9 cellular contexts compared by ENCODE assay signal in genomic region chr12:122423258-122424165, GRCh38. TPM values are rescaled to one million over a fixed set of nuclear protein-coding genes. Genes with fewer than 3 reads are reported as not detected.
DNase-seq lines count a peak whose midpoint lies in the region; ATAC-seq, FAIRE-seq and TF ChIP-seq lines count a peak whose summit lies in the region.
"Had no signal": no experiment of that assay in that cellular context is flagged by ENCODE, and none has a peak within 500 bp of the region (broad histone marks: within the 10 kb centered on the region; RNA-seq: fewer than 3 reads in every experiment).

No MANE protein-coding gene starts in this region.

- H3K27me3 ChIP-seq in H9 (ENCODE audit: insufficient read depth, low read length) (no peaks in the 10 kb centered on the region), H1 (replicated peaks in 1 of 4; ENCODE audit: control insufficient read depth in 3 of 4, extremely low read depth in 1 of 4, insufficient read depth in 3 of 4, low read length in 3 of 4) (no peaks in the 10 kb centered on the region)

- H4K5ac ChIP-seq in H9 (ENCODE audit: insufficient read length, low read depth, low read length) = no peak overlapping the region
- peak overlapping the region; percentile 34 for H4K5ac ChIP-seq in H1 (ENCODE audit: insufficient read length, low read depth, low read length)

- peak overlapping the region; percentile 79 to 93 for H3K4me3 Mint-ChIP-seq in H9

- H4K20me1 ChIP-seq in H9 (ENCODE audit: control insufficient read depth, insufficient read depth, insufficient read length) (no peaks in the 10 kb centered on the region), H1 (replicated peaks in 1 of 2; ENCODE audit: control insufficient read depth in 1 of 2, insufficient read depth in 2 of 2, low read length in 2 of 2) (no peaks in the 10 kb centered on the region)

- H3K14ac ChIP-seq in H9 (ENCODE audit: insufficient read depth, low read length) (peak overlapping the region; percentile 85; the same call in 1 of the 2 replicates), H1 (ENCODE audit: insufficient read length) (no peak overlapping the region)

- H2BK5ac ChIP-seq in H9 (ENCODE audit: insufficient read length, low read length) (no peak overlapping the region), H1 (ENCODE audit: low read depth, low read length) (no peak overlapping the region)

- CTCF ChIA-PET in H1 (lab: Charles Lee; ENCODE audit: partially characterized antibody) = interaction anchor here (0.7 to 4.0 kb wide), 7 partner anchors 9 to 64 kb away, joined by 3 to 22 read pairs (median 3); no protein-coding TSS in a partner anchor

- H3K23me2 ChIP-seq in H9 (ENCODE audit: insufficient read length, low read depth, low read length, poor library complexity, severe bottlenecking) (peaks cover 10% of the 10 kb centered on the region), H1 (ENCODE audit: low read depth, low read length) (peaks cover 9% of the 10 kb centered on the region)

- H3K36me3 Mint-ChIP-seq in H9 (ENCODE audit: insufficient read depth in 1 of 3, low read depth in 3 of 3) = no peaks in the 10 kb centered on the region; a peak in 1 of 7 replicates

- H3K27ac ChIP-seq in H9 (ENCODE audit: insufficient read length, low read depth, low read length) = no peak overlapping the region
- H3K27ac ChIP-seq in H1 (ENCODE audit: low read depth, low read length) = 0 out of 2 replicates have a peak overlapping the region, but pooled peaks have one; percentile 41

- H2BK120ac ChIP-seq in H9 (ENCODE audit: low read depth, low read length, poor library complexity, severe bottlenecking) (no peak overlapping the region), H1 (replicated peaks; ENCODE audit: low read depth, low read length) (no peak overlapping the region)

- TF ChIP-seq CTCF in H9 (conservative IDR thresholded peaks at IDR 0.05) (no peak), H1 (IDR thresholded peaks at IDR 0.05; ENCODE audit: control extremely low read depth in 1 of 3, insufficient read depth in 1 of 3, low read depth in 1 of 3, low read length in 3 of 3) (no peak), mucosa of descending colon (IDR thresholded peaks at IDR 0.05) (no peak)

- H3K4me3 ChIP-seq in H1 (ENCODE audit: extremely low read depth in 1 of 4, insufficient read depth in 2 of 4, low read depth in 3 of 4, low read length in 4 of 4) (peak overlapping the region; percentile 67 to 73 (median 71)), mucosa of descending colon (no peak overlapping the region)

- intact Hi-C loops in mucosa of descending colon (cut with DNase I, micrococcal nuclease) = no loop called here

- H2AK5ac ChIP-seq in H9 (ENCODE audit: insufficient read length, low read length) = no peak overlapping the region
- no peak overlapping the region; the same call in 1 of the 2 replicates for H2AK5ac ChIP-seq in H1 (ENCODE audit: low read depth, low read length)

- peak overlapping the region; percentile 56 for H3K18ac ChIP-seq in H9 (ENCODE audit: insufficient read length, low read depth, low read length)
- peak overlapping the region; percentile 91; the same call in 1 of the 2 replicates for H3K18ac ChIP-seq in H1 (ENCODE audit: extremely low read depth, low read length)

- DNase-seq in C1 segment of cervical spinal cord (lab: John Stamatoyannopoulos, UW) = peak in 8 of 14 donors; percentile 6 to 67 (median 39)
- peak; percentile 65 for DNase-seq in H9
- peak; percentile 79 for DNase-seq in SK-N-DZ (ENCODE audit: low spot score)
- DNase-seq in H1 (ENCODE audit: low read depth in 1 of 2, low spot score in 2 of 2) = peak in 1 of 2 experiments; percentile 61
- DNase-seq in mucosa of descending colon = peak in 2 of 3 donors; percentile 23 to 36
- peak; percentile 38 for DNase-seq in urothelium cell line (ENCODE audit: low spot score)
- no peak for DNase-seq in HPDE6-E6E7 (ENCODE audit: extremely low spot score)

- H3K36me3 ChIP-seq in H1 (ENCODE audit: control insufficient read depth in 2 of 4, insufficient read depth in 4 of 4, low read length in 3 of 4) (no peaks in the 10 kb centered on the region), mucosa of descending colon (ENCODE audit: low read depth) (no peaks in the 10 kb centered on the region)

- H3K4me1 ChIP-seq in H9 (ENCODE audit: insufficient read depth, low read length) = no peaks in the 10 kb centered on the region
- peaks cover 0 to 10% (median 4%) of the 10 kb centered on the region in 4 experiments; a peak in 3 of 7 replicates for H3K4me1 ChIP-seq in H1 (replicated peaks in 1 of 4; ENCODE audit: control insufficient read depth in 3 of 4, insufficient read depth in 4 of 4, low read length in 3 of 4)
- H3K4me1 ChIP-seq in mucosa of descending colon (ENCODE audit: low read depth) = peaks cover 16% of the 10 kb centered on the region

- peak overlapping the region; percentile 55 for H3K9ac ChIP-seq in H9 (ENCODE audit: extremely low read depth, insufficient read length, low read length)
- peak overlapping the region; percentile 55 to 90 (median 84) for H3K9ac ChIP-seq in H1 (replicated peaks in 1 of 4; ENCODE audit: extremely low read depth in 1 of 4, low read depth in 3 of 4, low read length in 3 of 4)

- no peaks in the 10 kb centered on the region for H3K9me3 Mint-ChIP-seq in H9

- H3K4ac ChIP-seq in H9 (ENCODE audit: low read depth, low read length) (no peak overlapping the region), H1 (replicated peaks; ENCODE audit: insufficient read length, low read depth, low read length) (no peak overlapping the region)

- no peaks in the 10 kb centered on the region for H3K9me3 ChIP-seq in H9 (ENCODE audit: control insufficient read depth, low read depth, low read length)
- H3K9me3 ChIP-seq in H1 (ENCODE audit: insufficient read depth in 2 of 2, low read depth in 1 of 2, low read length in 1 of 2) = no peaks in the 10 kb centered on the region
- no peaks in the 10 kb centered on the region for H3K9me3 ChIP-seq in mucosa of descending colon

- H3K79me2 ChIP-seq in H9 (ENCODE audit: insufficient read depth, low read length) (no peaks in the 10 kb centered on the region), H1 (ENCODE audit: control insufficient read depth in 1 of 2, insufficient read depth in 2 of 2, low read length in 2 of 2) (peaks cover 0 to 4% of the 10 kb centered on the region in 2 experiments; a peak in 1 of 4 replicates)

- H3K27ac Mint-ChIP-seq in H9 = peak overlapping the region; percentile 65 to 95 (median 91); a peak in 3 of 7 replicates

- H3K23ac ChIP-seq in H9 (ENCODE audit: insufficient read length, low read depth, low read length) = no peak overlapping the region
- H3K23ac ChIP-seq in H1 (ENCODE audit: insufficient read length) = no peak overlapping the region

- H2BK12ac ChIP-seq in H9 (ENCODE audit: insufficient read length, low read depth, low read length) (no peak overlapping the region), H1 (ENCODE audit: low read depth, low read length) (no peak overlapping the region)

- peaks cover 15 to 16% of the 10 kb centered on the region in 2 experiments for H3K4me1 Mint-ChIP-seq in H9

- H3T11ph ChIP-seq in H9 (ENCODE audit: low read length) = no peak overlapping the region

- H4K8ac ChIP-seq in H9 (replicated peaks; ENCODE audit: insufficient read length, low read depth, low read length) (no peak overlapping the region), H1 (ENCODE audit: extremely low read depth, insufficient read depth, low read length) (peak overlapping the region; percentile 96; the same call in 1 of the 2 replicates)

- H3K56ac ChIP-seq in H9 (ENCODE audit: insufficient read length, low read depth, low read length) (no peak overlapping the region), H1 (replicated peaks; ENCODE audit: insufficient read length, low read depth, low read length) (no peak overlapping the region)

- no peak; a peak in 1 of 3 replicates for TF ChIP-seq POLR2A in H1 (IDR thresholded peaks at IDR 0.05; ENCODE audit: control extremely low read depth in 1 of 2, low read depth in 2 of 2, low read length in 2 of 2)

- peak overlapping the region; percentile 88 for H3K4me2 ChIP-seq in H9 (ENCODE audit: insufficient read depth, insufficient read length, low read length)
- H3K4me2 ChIP-seq in H1 (ENCODE audit: insufficient read depth in 1 of 2, low read depth in 2 of 2, low read length in 2 of 2) = peak overlapping the region; percentile 89 to 96

- peaks cover 3% of the 10 kb centered on the region for H3K79me1 ChIP-seq in H9 (ENCODE audit: insufficient read depth, low read depth, low read length, poor library complexity, severe bottlenecking)
- no peaks in the 10 kb centered on the region for H3K79me1 ChIP-seq in H1 (ENCODE audit: low read depth, low read length)

- no peak for TF ChIP-seq EP300 in H1 (IDR thresholded peaks at IDR 0.05; ENCODE audit: borderline replicate concordance in 1 of 2, low read depth in 2 of 2, low read length in 2 of 2)

- POLR2A ChIA-PET in H1 (lab: Charles Lee; ENCODE audit: partially characterized antibody) = interaction anchor here (0.9 to 2.9 kb wide), 9 partner anchors 13 to 103 kb away, joined by 3 to 10 read pairs (median 4); partner anchors contain the start of genes KNTC1, RSRC2 and ZCCHC8

- H3K27me3 Mint-ChIP-seq in H9 (ENCODE audit: low read depth) = peaks cover 4% of the 10 kb centered on the region; the same call in 1 of the 2 replicates

- TF ChIP-seq RAD21 in H1 (IDR thresholded peaks at IDR 0.05 in 1 of 2, conservative IDR thresholded peaks at IDR 0.05 in 1 of 2; ENCODE audit: low read depth in 2 of 2, low read length in 2 of 2) = no peak

- ATAC-seq in mucosa of descending colon = peak; percentile 24
- ATAC-seq in HG02642 (IDR thresholded peaks at IDR 0.05; ENCODE audit: poor library complexity, unreplicated experiment) = no peak

- no CpG with 5 or more reads among the region's 21 CpGs for WGBS in H9 (ENCODE audit: extremely low coverage, insufficient read length, low lambda C conversion rate)
- WGBS in H1 (ENCODE audit: extremely low coverage in 1 of 2, insufficient coverage in 1 of 2, insufficient read length in 1 of 2, insufficient replicate concordance in 2 of 2, low coverage in 1 of 2, low lambda C conversion rate in 2 of 2, missing lambda C conversion rate in 1 of 2), 2 experiments = 18% methylated on average over 21 of the region's 21 CpGs; no CpG with 5 or more reads in 1 of the 2 experiments

- H2BK15ac ChIP-seq in H9 (ENCODE audit: low read depth, low read length) (no peak overlapping the region), H1 (ENCODE audit: low read length) (0 out of 2 replicates have a peak overlapping the region, but pooled peaks have one; percentile 31)

- no peak overlapping the region for H2AFZ ChIP-seq in H9 (ENCODE audit: low read length)
- peak overlapping the region; percentile 83 for H2AFZ ChIP-seq in H1 (ENCODE audit: low read length)

- no peak overlapping the region for H4K91ac ChIP-seq in H9 (ENCODE audit: insufficient read length, low read depth, low read length)
- peak overlapping the region; percentile 83 for H4K91ac ChIP-seq in H1 (replicated peaks; ENCODE audit: insufficient read length, low read length)

- no peak overlapping the region for H2BK20ac ChIP-seq in H9 (ENCODE audit: low read depth, low read length, poor library complexity, severe bottlenecking)
- no peak overlapping the region for H2BK20ac ChIP-seq in H1 (ENCODE audit: low read length)

- FAIRE-seq in H1 (lab: Jason Lieb, UNC) (no peak), urothelium cell line (lab: Jason Lieb, UNC) (no peak)
- FAIRE-seq: TTC549 had no signal

RNA-seq across cellular contexts. Expression of gene CLIP1, which starts 1.0 kb away (rescaled TPM):
- total RNA-seq in H9 (2021) (20.1 and 23.6 TPM in 2 replicates), mucosa of descending colon (100 to 1,000 TPM in 1 of 3 donors, 10 to 100 TPM in 2; 43.5 to 170 (median 45.0) TPM)
- 20.4 and 23.6 TPM in 2 replicates for polyA plus RNA-seq in SK-N-DZ (2014; cell fraction: cytosol; rRNA removed)
- polyA plus RNA-seq in SK-N-DZ (2014; cell fraction: nucleus; rRNA removed) = 26.2 and 34.2 TPM in 2 replicates
- total RNA-seq in H1 (2021; fragmentation: NEBNext Ultra II Directional; extraction: Animal tissue kit (Norgen Biotek cat#: 25700)) = 26.6 and 27.6 TPM in 2 replicates
- 13.5 and 19.0 TPM in 2 replicates for polyA plus RNA-seq in H1 (2011; rRNA removed)
- polyA plus RNA-seq in H1 (2011; cell fraction: cytosol; rRNA removed) = 15.2 TPM
- 46.3 TPM for polyA plus RNA-seq in H1 (2011; cell fraction: nucleus; rRNA removed)
- polyA plus RNA-seq in H1 (2012, experiment 1 of 2) = 14.4 to 23.7 TPM (median 15.8 TPM) in 4 replicates
- polyA plus RNA-seq in H1 (2012, experiment 2 of 2) = 0.68 TPM
- 20.9 TPM for polyA plus RNA-seq in H1 (2013, experiment 1 of 2)
- polyA plus RNA-seq in H1 (2013, experiment 2 of 2) = 21.3 TPM
- polyA minus RNA-seq in H1 (2011; rRNA and poly(A)+ RNA removed) = 37.4 and 51.1 TPM in 2 replicates
- 18.9 TPM for polyA minus RNA-seq in H1 (2011; cell fraction: cytosol; rRNA and poly(A)+ RNA removed)
- polyA minus RNA-seq in H1 (2011; cell fraction: nucleus; rRNA and poly(A)+ RNA removed) = 39.8 TPM
